In the genomic region with DNA sequence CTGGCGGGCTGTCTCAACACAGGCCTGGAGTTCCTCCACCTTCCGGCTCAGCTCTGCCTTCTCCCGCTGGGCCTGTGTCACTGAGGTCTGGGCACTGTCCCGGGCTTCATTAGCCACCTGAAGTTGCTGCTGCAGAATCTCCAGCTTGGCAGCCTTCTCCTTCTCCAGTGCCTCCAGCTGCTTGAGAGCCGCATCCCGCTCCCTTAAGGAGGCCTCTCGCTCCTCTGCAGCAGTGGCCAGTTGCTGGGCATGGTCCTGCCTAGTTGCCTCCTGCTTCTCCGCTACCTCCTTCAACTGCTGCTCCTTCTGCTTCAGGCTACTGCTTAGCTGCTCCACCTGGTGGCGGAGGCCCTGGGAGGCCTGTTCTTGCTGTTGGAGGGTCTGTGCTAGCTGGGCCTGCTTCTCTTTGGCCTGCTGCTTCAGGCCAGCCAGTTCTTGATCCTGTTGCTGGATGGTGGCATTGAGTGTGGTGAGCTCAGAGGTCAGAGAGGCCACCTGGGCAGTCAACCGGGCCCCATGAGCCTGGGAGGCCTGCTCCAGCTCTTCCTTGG, we compare ENCODE assay signal across 8 cellular contexts. TPM values are rescaled to one million over a fixed set of nuclear protein-coding genes. Genes with fewer than 3 reads are reported as not detected.
DNase-seq lines count a peak whose midpoint lies in the region; ATAC-seq, FAIRE-seq and TF ChIP-seq lines count a peak whose summit lies in the region.

No MANE protein-coding gene starts in this region.

- no peak overlapping the region for H3K4me3 ChIP-seq in cardiac muscle cell

- no peak overlapping the region for H3K4me3 Mint-ChIP-seq in glutamatergic neuron (ENCODE audit: unreplicated experiment)

- H3K4me1 ChIP-seq in cardiac muscle cell (ENCODE audit: low read depth) = no peaks in the 10 kb centered on the region

- H3K27me3 Mint-ChIP-seq in glutamatergic neuron (ENCODE audit: unreplicated experiment) = peaks cover 17% of the 10 kb centered on the region

- intact Hi-C loops in Right ventricle myocardium superior (cut with DNase I) = no loop called here

- H3K4me1 Mint-ChIP-seq in glutamatergic neuron (ENCODE audit: low read depth, unreplicated experiment) = peaks cover 3% of the 10 kb centered on the region

- peak; percentile 45 for TF ChIP-seq CTCF in cardiac muscle cell (IDR thresholded peaks at IDR 0.05; ENCODE audit: low read depth, low read length)
- no peak for TF ChIP-seq CTCF in glutamatergic neuron (IDR thresholded peaks at IDR 0.05; ENCODE audit: partially characterized antibody, unreplicated experiment)

- H3K9me3 Mint-ChIP-seq in glutamatergic neuron (ENCODE audit: unreplicated experiment) = peaks cover 11% of the 10 kb centered on the region

- DNase-seq in cardiac muscle cell (ENCODE audit: low read depth in 1 of 2, low spot score in 1 of 2) (peak; percentile 39 to 47), Right ventricle myocardium superior (no peak), SK-MEL-5 (ENCODE audit: low read depth, low spot score) (peak; percentile 71), glutamatergic neuron (peak; percentile 74), SKM-1 treated with dmso at 0.1 percent for 144 hours (lab: John Stamatoyannopoulos, UW; ENCODE audit: unreplicated experiment) (no peak), NCI-H345 treated with DMSO at 0.1 percent for 48 hours (lab: John Stamatoyannopoulos, UW; ENCODE audit: unreplicated experiment) (no peak), urothelium cell line (ENCODE audit: low spot score) (no peak)

- no peak overlapping the region for H3K27ac ChIP-seq in cardiac muscle cell

- ATAC-seq in Right ventricle myocardium superior (ENCODE audit: poor library complexity) (no peak), GM18520 (IDR thresholded peaks at IDR 0.05; ENCODE audit: unreplicated experiment) (no peak)

- in situ Hi-C loops in SK-MEL-5 (cut with HindIII; ENCODE audit: low pct_unique_long_range_greater_than_20kb, low sequenced_read_pairs) = no loop called here

- FAIRE-seq in urothelium cell line (lab: Jason Lieb, UNC) = no peak

- peaks cover 87% of the 10 kb centered on the region for H3K36me3 ChIP-seq in cardiac muscle cell

- H3K9me3 ChIP-seq in cardiac muscle cell (ENCODE audit: low read depth) = no peaks in the 10 kb centered on the region

- H3K27me3 ChIP-seq in cardiac muscle cell = no peaks in the 10 kb centered on the region

- no peak overlapping the region for H3K27ac Mint-ChIP-seq in glutamatergic neuron (ENCODE audit: unreplicated experiment)

- peaks cover 11% of the 10 kb centered on the region for H3K36me3 Mint-ChIP-seq in glutamatergic neuron (ENCODE audit: unreplicated experiment)

RNA-seq across cellular contexts. Expression of a gene that starts 16.9 kb away (rescaled TPM):
- total RNA-seq in cardiac muscle cell = 3.5 and 7.3 TPM in 2 replicates
- 1.2 and 2.8 TPM in 2 replicates for polyA plus RNA-seq in cardiac muscle cell
- 3.7 TPM for total RNA-seq in Right ventricle myocardium superior
- 1.6 and 2.6 TPM in 2 replicates for total RNA-seq in SK-MEL-5 (2014; rRNA removed; shearing (Covaris generic))
- 1.2 and 1.6 TPM in 2 replicates for polyA plus RNA-seq in SK-MEL-5 (2015; cell fraction: cytosol; rRNA removed)
- 30.6 and 39.7 TPM in 2 replicates for polyA plus RNA-seq in SK-MEL-5 (2015; cell fraction: nucleus; rRNA removed)
- 13.1 TPM for total RNA-seq in glutamatergic neuron (ENCODE audit: unreplicated experiment)

Comparison
In these comparisons a context has a peak if more than half of its experiments do, and no peak if none do; other contexts are left out.
1. DNase-seq: peak in cardiac muscle cell (2 of 2), SK-MEL-5 (single experiment) and glutamatergic neuron (single experiment); none in Right ventricle myocardium superior (single experiment), SKM-1 treated with dmso at 0.1 percent for 144 hours (single experiment), NCI-H345 treated with DMSO at 0.1 percent for 48 hours (single experiment) and urothelium cell line (single experiment).